In genomic region chr6:107712523-107713213, GRCh38 we compare ENCODE assay signal across 8 cellular contexts.
DNase-seq lines count a peak whose midpoint lies in the region; ATAC-seq lines count a peak whose summit lies in the region.

No MANE protein-coding gene starts in this region.

- H3K4me3 Mint-ChIP-seq in activated CD4-positive, alpha-beta memory T cell treated with anti-CD3 and anti-CD28 coated beads, Interleukin-2, amount 10 ng/mL, durations not matched to agents 7 days and 5 days = peak overlapping the region; percentile 21

- peaks cover 10% of the 10 kb centered on the region for H3K36me3 Mint-ChIP-seq in activated CD4-positive, alpha-beta memory T cell treated with anti-CD3 and anti-CD28 coated beads, Interleukin-2, amount 10 ng/mL, durations not matched to agents 7 days and 5 days (ENCODE audit: low read depth)

- peaks cover 4% of the 10 kb centered on the region for H3K9me3 Mint-ChIP-seq in activated CD4-positive, alpha-beta memory T cell treated with anti-CD3 and anti-CD28 coated beads, Interleukin-2, amount 10 ng/mL, durations not matched to agents 7 days and 5 days

- CTCF ChIA-PET in activated CD4-positive, alpha-beta memory T cell treated with anti-CD3 and anti-CD28 coated beads, Interleukin-2, amount 10 ng/mL, durations not matched to agents 7 days and 5 days (lab: Charles Lee) = interaction anchor here (0.7 to 4.5 kb wide), 11 partner anchors 9 to 336 kb away, joined by 3 to 20 read pairs (median 4); partner anchors contain the start of genes PDSS2 and SCML4

- H3K27ac Mint-ChIP-seq in activated CD4-positive, alpha-beta memory T cell treated with anti-CD3 and anti-CD28 coated beads, Interleukin-2, amount 10 ng/mL, durations not matched to agents 7 days and 5 days = peak overlapping the region; percentile 65

- DNase-seq in stimulated activated CD4-positive, alpha-beta T cell treated with anti-CD3 and anti-CD28 coated beads, Interleukin-2, amount 100 ng/mL, for 24 hours = peak; percentile 29 to 43
- no peak for DNase-seq in stimulated activated CD4-positive, alpha-beta T cell treated with anti-CD3 and anti-CD28 coated beads, Interleukin-12 subunit alpha, Interleukin-12 subunit beta, amount 100 ng/mL, for 4 hours
- no peak for DNase-seq in activated CD4-positive, alpha-beta memory T cell treated with anti-CD3 and anti-CD28 coated beads, Interleukin-2, amount 10 ng/mL, durations not matched to agents 7 days and 5 days
- DNase-seq in iris pigment epithelial cell (ENCODE audit: low read depth) (peak; percentile 61), amygdala (lab: John Stamatoyannopoulos, UW) (no peak), SIG-M5 treated with dmso at 0.1 percent for 504 hours (lab: John Stamatoyannopoulos, UW; ENCODE audit: unreplicated experiment) (no peak), NCI-H2171 (lab: John Stamatoyannopoulos, UW) (no peak)

- POLR2A ChIA-PET in activated CD4-positive, alpha-beta memory T cell treated with anti-CD3 and anti-CD28 coated beads, Interleukin-2, amount 10 ng/mL, durations not matched to agents 7 days and 5 days (lab: Charles Lee) = interaction anchor here (0.8 to 2.4 kb wide), 6 partner anchors 13 to 111 kb away, joined by 3 to 13 read pairs (median 4); partner anchors contain the start of gene SCML4

- no peaks in the 10 kb centered on the region for H3K27me3 Mint-ChIP-seq in activated CD4-positive, alpha-beta memory T cell treated with anti-CD3 and anti-CD28 coated beads, Interleukin-2, amount 10 ng/mL, durations not matched to agents 7 days and 5 days

- ATAC-seq in GM21390 (IDR thresholded peaks at IDR 0.05; ENCODE audit: unreplicated experiment) = no peak

- H3K4me1 Mint-ChIP-seq in activated CD4-positive, alpha-beta memory T cell treated with anti-CD3 and anti-CD28 coated beads, Interleukin-2, amount 10 ng/mL, durations not matched to agents 7 days and 5 days = peaks cover 59% of the 10 kb centered on the region

Comparison
In these comparisons a context has a peak if more than half of its experiments do, and no peak if none do; other contexts are left out.
1. DNase-seq: peak in stimulated activated CD4-positive, alpha-beta T cell treated with anti-CD3 and anti-CD28 coated beads, Interleukin-2, amount 100 ng/mL, for 24 hours (2 of 2) and iris pigment epithelial cell (single experiment); none in stimulated activated CD4-positive, alpha-beta T cell treated with anti-CD3 and anti-CD28 coated beads, Interleukin-12 subunit alpha, Interleukin-12 subunit beta, amount 100 ng/mL, for 4 hours (single experiment), activated CD4-positive, alpha-beta memory T cell treated with anti-CD3 and anti-CD28 coated beads, Interleukin-2, amount 10 ng/mL, durations not matched to agents 7 days and 5 days (single experiment), amygdala (0 of 56), SIG-M5 treated with dmso at 0.1 percent for 504 hours (single experiment) and NCI-H2171 (single experiment).